In genomic region chr5:60540855-60541805, GRCh38 we compare ENCODE assay signal across 1 cellular context.
TF ChIP-seq lines count a peak whose summit lies in the region.

No MANE protein-coding gene starts in this region.

TF ChIP-seq in GM12878, 131 proteins besides CTCF, POLR2A, EP300 and RAD21 (continued from another document and continues in another):
- TF ChIP-seq, protein P1, sequence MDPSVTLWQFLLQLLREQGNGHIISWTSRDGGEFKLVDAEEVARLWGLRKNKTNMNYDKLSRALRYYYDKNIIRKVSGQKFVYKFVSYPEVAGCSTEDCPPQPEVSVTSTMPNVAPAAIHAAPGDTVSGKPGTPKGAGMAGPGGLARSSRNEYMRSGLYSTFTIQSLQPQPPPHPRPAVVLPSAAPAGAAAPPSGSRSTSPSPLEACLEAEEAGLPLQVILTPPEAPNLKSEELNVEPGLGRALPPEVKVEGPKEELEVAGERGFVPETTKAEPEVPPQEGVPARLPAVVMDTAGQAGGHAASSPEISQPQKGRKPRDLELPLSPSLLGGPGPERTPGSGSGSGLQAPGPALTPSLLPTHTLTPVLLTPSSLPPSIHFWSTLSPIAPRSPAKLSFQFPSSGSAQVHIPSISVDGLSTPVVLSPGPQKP (IDR thresholded peaks at IDR 0.05; ENCODE audit: low read depth, low read length): 0 out of 2 replicates have a peak, but pooled peaks have one; percentile 26
- no peak for TF ChIP-seq POLR2AphosphoS5 (IDR thresholded peaks at IDR 0.05; ENCODE audit: low read length)
- no peak for TF ChIP-seq NR2C1 (IDR thresholded peaks at IDR 0.05)
- TF ChIP-seq SPI1 (IDR thresholded peaks at IDR 0.05; ENCODE audit: borderline replicate concordance, insufficient read depth, low read depth, low read length): no peak
- TF ChIP-seq RAD51 (IDR thresholded peaks at IDR 0.05): peak; percentile 48; the same call in 1 of the 2 replicates
- peak; percentile 76 for TF ChIP-seq NBN (IDR thresholded peaks at IDR 0.05)
- TF ChIP-seq YBX1 (IDR thresholded peaks at IDR 0.05): no peak
- TF ChIP-seq USF1 (IDR thresholded peaks at IDR 0.05; ENCODE audit: borderline replicate concordance, extremely low read length, insufficient read depth, low read depth, low read length): no peak
- TF ChIP-seq RB1 (IDR thresholded peaks at IDR 0.05; ENCODE audit: borderline replicate concordance): no peak; the same call in 1 of the 2 replicates
- TF ChIP-seq ZBED1 (IDR thresholded peaks at IDR 0.05; ENCODE audit: borderline replicate concordance): peak; percentile 95
- TF ChIP-seq SUPT20H (IDR thresholded peaks at IDR 0.05; ENCODE audit: borderline replicate concordance, control insufficient read depth, low read depth, low read length): no peak
- TF ChIP-seq STAT3 (IDR thresholded peaks at IDR 0.05; ENCODE audit: low read depth, low read length): no peak; the same call in 1 of the 2 replicates
- TF ChIP-seq HDAC6 (IDR thresholded peaks at IDR 0.05; ENCODE audit: unreplicated experiment): no peak
- TF ChIP-seq NRF1 (conservative IDR thresholded peaks at IDR 0.05; ENCODE audit: low read depth, low read length): no peak
- no peak for TF ChIP-seq USF2 (IDR thresholded peaks at IDR 0.05; ENCODE audit: borderline replicate concordance, low read depth, low read length)
- TF ChIP-seq TCF7 (IDR thresholded peaks at IDR 0.05; ENCODE audit: borderline replicate concordance): peak; percentile 83
- no peak for TF ChIP-seq BCLAF1 (IDR thresholded peaks at IDR 0.05)
- TF ChIP-seq RELB (IDR thresholded peaks at IDR 0.05; ENCODE audit: low read depth): peak; percentile 61; the same call in 1 of the 2 replicates
- TF ChIP-seq HDGF (IDR thresholded peaks at IDR 0.05): no peak
- peak; percentile 54; the same call in 1 of the 2 replicates for TF ChIP-seq CREB1 (IDR thresholded peaks at IDR 0.05; ENCODE audit: low read depth)
- no peak for TF ChIP-seq EZH2 (IDR thresholded peaks at IDR 0.05; ENCODE audit: borderline replicate concordance, control insufficient read depth, low read depth, low read length)
- no peak for TF ChIP-seq KAT2A (conservative IDR thresholded peaks at IDR 0.05; ENCODE audit: control insufficient read depth, low read depth, low read length)
- TF ChIP-seq, protein P2, sequence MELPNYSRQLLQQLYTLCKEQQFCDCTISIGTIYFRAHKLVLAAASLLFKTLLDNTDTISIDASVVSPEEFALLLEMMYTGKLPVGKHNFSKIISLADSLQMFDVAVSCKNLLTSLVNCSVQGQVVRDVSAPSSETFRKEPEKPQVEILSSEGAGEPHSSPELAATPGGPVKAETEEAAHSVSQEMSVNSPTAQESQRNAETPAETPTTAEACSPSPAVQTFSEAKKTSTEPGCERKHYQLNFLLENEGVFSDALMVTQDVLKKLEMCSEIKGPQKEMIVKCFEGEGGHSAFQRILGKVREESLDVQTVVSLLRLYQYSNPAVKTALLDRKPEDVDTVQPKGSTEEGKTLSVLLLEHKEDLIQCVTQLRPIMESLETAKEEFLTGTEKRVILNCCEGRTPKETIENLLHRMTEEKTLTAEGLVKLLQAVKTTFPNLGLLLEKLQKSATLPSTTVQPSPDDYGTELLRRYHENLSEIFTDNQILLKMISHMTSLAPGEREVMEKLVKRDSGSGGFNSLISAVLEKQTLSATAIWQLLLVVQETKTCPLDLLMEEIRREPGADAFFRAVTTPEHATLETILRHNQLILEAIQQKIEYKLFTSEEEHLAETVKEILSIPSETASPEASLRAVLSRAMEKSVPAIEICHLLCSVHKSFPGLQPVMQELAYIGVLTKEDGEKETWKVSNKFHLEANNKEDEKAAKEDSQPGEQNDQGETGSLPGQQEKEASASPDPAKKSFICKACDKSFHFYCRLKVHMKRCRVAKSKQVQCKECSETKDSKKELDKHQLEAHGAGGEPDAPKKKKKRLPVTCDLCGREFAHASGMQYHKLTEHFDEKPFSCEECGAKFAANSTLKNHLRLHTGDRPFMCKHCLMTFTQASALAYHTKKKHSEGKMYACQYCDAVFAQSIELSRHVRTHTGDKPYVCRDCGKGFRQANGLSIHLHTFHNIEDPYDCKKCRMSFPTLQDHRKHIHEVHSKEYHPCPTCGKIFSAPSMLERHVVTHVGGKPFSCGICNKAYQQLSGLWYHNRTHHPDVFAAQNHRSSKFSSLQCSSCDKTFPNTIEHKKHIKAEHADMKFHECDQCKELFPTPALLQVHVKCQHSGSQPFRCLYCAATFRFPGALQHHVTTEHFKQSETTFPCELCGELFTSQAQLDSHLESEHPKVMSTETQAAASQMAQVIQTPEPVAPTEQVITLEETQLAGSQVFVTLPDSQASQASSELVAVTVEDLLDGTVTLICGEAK (IDR thresholded peaks at IDR 0.05; ENCODE audit: borderline replicate concordance): no peak
- TF ChIP-seq, protein P3, sequence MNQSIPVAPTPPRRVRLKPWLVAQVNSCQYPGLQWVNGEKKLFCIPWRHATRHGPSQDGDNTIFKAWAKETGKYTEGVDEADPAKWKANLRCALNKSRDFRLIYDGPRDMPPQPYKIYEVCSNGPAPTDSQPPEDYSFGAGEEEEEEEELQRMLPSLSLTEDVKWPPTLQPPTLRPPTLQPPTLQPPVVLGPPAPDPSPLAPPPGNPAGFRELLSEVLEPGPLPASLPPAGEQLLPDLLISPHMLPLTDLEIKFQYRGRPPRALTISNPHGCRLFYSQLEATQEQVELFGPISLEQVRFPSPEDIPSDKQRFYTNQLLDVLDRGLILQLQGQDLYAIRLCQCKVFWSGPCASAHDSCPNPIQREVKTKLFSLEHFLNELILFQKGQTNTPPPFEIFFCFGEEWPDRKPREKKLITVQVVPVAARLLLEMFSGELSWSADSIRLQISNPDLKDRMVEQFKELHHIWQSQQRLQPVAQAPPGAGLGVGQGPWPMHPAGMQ (IDR thresholded peaks at IDR 0.05; ENCODE audit: borderline replicate concordance): no peak
- TF ChIP-seq POLR2AphosphoS2 (IDR thresholded peaks at IDR 0.05; ENCODE audit: low read depth, low read length): no peak
- peak; percentile 86 for TF ChIP-seq BCL11A (IDR thresholded peaks at IDR 0.05; ENCODE audit: low read depth, low read length)
- no peak for TF ChIP-seq ASH2L (IDR thresholded peaks at IDR 0.05; ENCODE audit: borderline replicate concordance, low read depth)
- TF ChIP-seq ETV6 (conservative IDR thresholded peaks at IDR 0.05 in 1 of 2, IDR thresholded peaks at IDR 0.05 in 1 of 2; ENCODE audit: borderline replicate concordance in 1 of 2, low read depth in 1 of 2): peak in 1 of 2 experiments; percentile 82; a peak in 2 of 4 replicates
- no peak for TF ChIP-seq LARP7 (IDR thresholded peaks at IDR 0.05)
- TF ChIP-seq SMAD1 (IDR thresholded peaks at IDR 0.05; ENCODE audit: low read depth, partially characterized antibody): no peak
- TF ChIP-seq BRCA1 (IDR thresholded peaks at IDR 0.05; ENCODE audit: low read depth, low read length): no peak
- peak; percentile 76; the same call in 1 of the 2 replicates for TF ChIP-seq PAX5 (IDR thresholded peaks at IDR 0.05; ENCODE audit: borderline replicate concordance, low read depth, low read length)
- TF ChIP-seq SMC3 (IDR thresholded peaks at IDR 0.05; ENCODE audit: borderline replicate concordance, low read length): peak; percentile 22; the same call in 1 of the 2 replicates
- peak; percentile 95 for TF ChIP-seq JUNB (IDR thresholded peaks at IDR 0.05)
- TF ChIP-seq MAX (IDR thresholded peaks at IDR 0.05; ENCODE audit: low read depth, low read length): no peak
- peak; percentile 93 for TF ChIP-seq BCL3 (IDR thresholded peaks at IDR 0.05; ENCODE audit: borderline replicate concordance, insufficient read depth, low read depth, low read length, poor library complexity, severe bottlenecking)
- TF ChIP-seq CEBPB (IDR thresholded peaks at IDR 0.05; ENCODE audit: borderline replicate concordance in 1 of 2, low read depth in 2 of 2, low read length in 2 of 2): peak in 1 of 2 experiments; percentile 92; a peak in 2 of 4 replicates
- peak; percentile 98 for TF ChIP-seq FOXM1 (IDR thresholded peaks at IDR 0.05; ENCODE audit: low read depth, low read length)
- no peak for TF ChIP-seq TAF1 (IDR thresholded peaks at IDR 0.05; ENCODE audit: borderline replicate concordance, low read depth, low read length)
- TF ChIP-seq ZNF687 (IDR thresholded peaks at IDR 0.05): 0 out of 2 replicates have a peak, but pooled peaks have one; percentile 49
- TF ChIP-seq RUNX3 (IDR thresholded peaks at IDR 0.05; ENCODE audit: low read length): peak; percentile 89
